ENCODE assay signal across 29 cellular contexts in the genomic region with DNA sequence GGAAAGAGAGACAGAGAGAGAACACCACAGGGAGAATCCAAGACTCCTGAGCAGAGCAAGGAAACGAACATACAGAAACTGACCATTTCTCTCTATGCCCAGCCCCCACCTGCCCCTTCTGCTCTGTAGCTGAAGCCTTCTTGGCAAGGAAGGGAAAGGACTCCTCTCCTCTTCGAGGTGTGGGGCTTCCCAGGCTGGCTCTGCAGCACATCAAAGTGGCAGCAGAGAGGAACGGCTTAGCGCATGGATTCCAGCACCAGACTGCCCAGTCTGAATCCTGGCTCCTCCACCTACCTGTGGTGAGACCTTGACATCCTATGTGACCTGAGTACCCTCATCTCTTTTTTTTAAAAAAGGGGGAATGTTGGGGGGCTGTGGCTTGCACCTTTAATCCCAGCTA.
"Had no signal": no experiment of that assay in that cellular context is flagged by ENCODE, and none has a peak within 500 bp of the region (broad histone marks: within the 10 kb centered on the region; RNA-seq: fewer than 3 reads in every experiment).

No MANE protein-coding gene starts in this region.

- H3K27ac Mint-ChIP-seq: activated CD4-positive, alpha-beta memory T cell treated with anti-CD3 and anti-CD28 coated beads for 36 hours; activated CD4-positive, alpha-beta T cell treated with anti-CD3 and anti-CD28 coated beads, Interleukin-2, amount 10 ng/mL, durations not matched to agents 24 days and 14 days; activated T-helper 1 cell treated with anti-CD3 and anti-CD28 coated beads, Interleukin-12 subunit alpha, Interleukin-12 subunit beta, Interleukin-2, Interleukin-4 antibody, amounts not matched to agents 30 ng/mL and 10 ng/mL and 1 ng/mL, durations not matched to agents 14 hours and 24 hours and 36 hours; dendritic cell treated with granulocyte-macrophage colony-stimulating factor and Interleukin-4, amounts not matched to agents 40 ng/mL and 50 ng/mL, for 4 days; endodermal cell; stimulated activated memory B cell treated with anti-CD40 and anti-IgM and Interleukin-4, amounts not matched to agents 10 μg/mL and 1 μg/mL and 100 μg/mL, for 72 hours; T-helper 17 cell had no signal

- H3K4me1 ChIP-seq: thyroid gland had no signal

- H3K9me3 Mint-ChIP-seq: activated CD4-positive, alpha-beta memory T cell treated with anti-CD3 and anti-CD28 coated beads for 36 hours; activated CD4-positive, alpha-beta T cell treated with anti-CD3 and anti-CD28 coated beads, Interleukin-2, amount 10 ng/mL, durations not matched to agents 24 days and 14 days; activated T-helper 1 cell treated with anti-CD3 and anti-CD28 coated beads, Interleukin-12 subunit alpha, Interleukin-12 subunit beta, Interleukin-2, Interleukin-4 antibody, amounts not matched to agents 30 ng/mL and 10 ng/mL and 1 ng/mL, durations not matched to agents 14 hours and 24 hours and 36 hours; dendritic cell treated with granulocyte-macrophage colony-stimulating factor and Interleukin-4, amounts not matched to agents 40 ng/mL and 50 ng/mL, for 4 days; endodermal cell; nephron progenitor cell; stimulated activated memory B cell treated with anti-CD40 and anti-IgM and Interleukin-4, amounts not matched to agents 10 μg/mL and 1 μg/mL and 100 μg/mL, for 72 hours had no signal

- H3K27ac ChIP-seq: ovary, stomach, thyroid gland, upper lobe of right lung had no signal

- H3K27me3 ChIP-seq: ovary, stomach, thyroid gland, upper lobe of right lung had no signal

- H3K4me3 ChIP-seq: ovary, smooth muscle cell, stomach, thyroid gland, upper lobe of right lung had no signal

- H3K4me3 Mint-ChIP-seq: activated CD4-positive, alpha-beta memory T cell treated with anti-CD3 and anti-CD28 coated beads for 36 hours; activated CD4-positive, alpha-beta T cell treated with anti-CD3 and anti-CD28 coated beads, Interleukin-2, amount 10 ng/mL, durations not matched to agents 24 days and 14 days; activated T-helper 1 cell treated with anti-CD3 and anti-CD28 coated beads, Interleukin-12 subunit alpha, Interleukin-12 subunit beta, Interleukin-2, Interleukin-4 antibody, amounts not matched to agents 30 ng/mL and 10 ng/mL and 1 ng/mL, durations not matched to agents 14 hours and 24 hours and 36 hours; dendritic cell treated with granulocyte-macrophage colony-stimulating factor and Interleukin-4, amounts not matched to agents 40 ng/mL and 50 ng/mL, for 4 days; endodermal cell; naive B cell; nephron progenitor cell; stimulated activated memory B cell treated with anti-CD40 and anti-IgM and Interleukin-4, amounts not matched to agents 10 μg/mL and 1 μg/mL and 100 μg/mL, for 72 hours; T-helper 17 cell had no signal

- H3K36me3 ChIP-seq: ovary, stomach, thyroid gland, upper lobe of right lung had no signal

- H3K9me3 ChIP-seq: ovary, stomach, thyroid gland, upper lobe of right lung had no signal

- H3K27me3 Mint-ChIP-seq: progenitor cell of endocrine pancreas had no signal

- DNase-seq: activated CD4-positive, alpha-beta memory T cell treated with anti-CD3 and anti-CD28 coated beads for 36 hours; activated CD4-positive, alpha-beta T cell treated with anti-CD3 and anti-CD28 coated beads, Interleukin-2, amount 10 ng/mL, durations not matched to agents 24 days and 14 days; activated CD4-positive, CD25-positive, alpha-beta regulatory T cell treated with anti-CD3 and anti-CD28 coated beads, Interleukin-2, amount 50 U/mL, for 72 hours; activated CD8-positive, alpha-beta memory T cell treated with anti-CD3 and anti-CD28 coated beads, Interleukin-2, amount 50 U/mL, for 4 hours; activated gamma-delta T cell treated with Interleukin-2 at 50 U/mL for 16 hours; activated naive CD4-positive, alpha-beta T cell treated with anti-CD3 and anti-CD28 coated beads, Interleukin-2, amount 50 U/mL, for 16 hours; activated T-cell treated with anti-CD3 and anti-CD28 coated beads, Interleukin-2, amount 50 U/mL, for 1 hour; amniotic stem cell; endodermal cell; head of caudate nucleus; hippocampal formation; left colon; mammary epithelial cell; naive B cell; nephron progenitor cell; ovary; stimulated activated CD4-positive, alpha-beta T cell treated with anti-CD3 and anti-CD28 coated beads, Interleukin-1b, Interleukin-23, amount 100 ng/mL, for 48 hours; stimulated activated CD4-positive, alpha-beta T cell treated with anti-CD3 and anti-CD28 coated beads, Interleukin-4, amount 100 ng/mL, for 4 hours; stimulated activated CD8-positive, alpha-beta memory T cell treated with anti-CD3 and anti-CD28 coated beads, Interleukin-4, amount 100 ng/mL, for 48 hours; stomach; T-helper 17 cell; T1000; thyroid gland; upper lobe of right lung had no signal

- H3K4me1 Mint-ChIP-seq: naive B cell; stimulated activated memory B cell treated with anti-CD40 and anti-IgM and Interleukin-4, amounts not matched to agents 10 μg/mL and 1 μg/mL and 100 μg/mL, for 72 hours had no signal

- H3K36me3 Mint-ChIP-seq: activated CD4-positive, alpha-beta memory T cell treated with anti-CD3 and anti-CD28 coated beads for 36 hours; naive B cell; stimulated activated memory B cell treated with anti-CD40 and anti-IgM and Interleukin-4, amounts not matched to agents 10 μg/mL and 1 μg/mL and 100 μg/mL, for 72 hours had no signal
